In genomic region chr18:59323931-59324622, GRCh38 we compare ENCODE assay signal across 1 cellular context.
TF ChIP-seq lines count a peak whose summit lies in the region.

No MANE protein-coding gene starts in this region.

TF ChIP-seq in GM12878, 131 proteins besides CTCF, POLR2A, EP300 and RAD21:
- peak; percentile 20; the same call in 1 of the 2 replicates for TF ChIP-seq POLR2AphosphoS5 (IDR thresholded peaks at IDR 0.05; ENCODE audit: low read length)
- no peak for TF ChIP-seq CREM (IDR thresholded peaks at IDR 0.05; ENCODE audit: low read depth)
